ENCODE assay signal across 9 cellular contexts in genomic region chr9:92723299-92723625, GRCh38. TPM values are rescaled to one million over a fixed set of nuclear protein-coding genes. Genes with fewer than 3 reads are reported as not detected.
DNase-seq lines count a peak whose midpoint lies in the region; TF ChIP-seq lines count a peak whose summit lies in the region.
"Had no signal": no experiment of that assay in that cellular context is flagged by ENCODE, and none has a peak within 500 bp of the region (broad histone marks: within the 10 kb centered on the region; RNA-seq: fewer than 3 reads in every experiment).

No MANE protein-coding gene starts in this region.

- DNase-seq in HT-29 (ENCODE audit: low spot score) (peak; percentile 4), astrocyte of the cerebellum (ENCODE audit: low read depth) (peak; percentile 66), hippocampal formation (lab: John Stamatoyannopoulos, UW) (peak; percentile 16 to 84), suprapubic skin (ENCODE audit: low spot score in 2 of 2) (no peak), NCI-H1694 treated with DMSO at 0.1 percent for 48 hours (lab: John Stamatoyannopoulos, UW) (no peak), MV-4-11 (lab: John Stamatoyannopoulos, UW) (no peak)
- no peak for DNase-seq in CD8-positive, alpha-beta memory T cell

- H3K27me3 ChIP-seq in suprapubic skin, result no peaks in the 10 kb centered on the region
- no peaks in the 10 kb centered on the region for H3K27me3 ChIP-seq in CD8-positive, alpha-beta memory T cell (ENCODE audit: insufficient read depth, low read length, poor library complexity, severe bottlenecking)
- H3K27me3 ChIP-seq: neural progenitor cell had no signal

- H3K4me3 ChIP-seq in astrocyte of the cerebellum (ENCODE audit: low read depth, low read length), result no peak overlapping the region
- no peak overlapping the region for H3K4me3 ChIP-seq in suprapubic skin
- no peak overlapping the region for H3K4me3 ChIP-seq in CD8-positive, alpha-beta memory T cell (ENCODE audit: low read length)
- H3K4me3 ChIP-seq: neural progenitor cell, SK-N-MC had no signal

- no peaks in the 10 kb centered on the region for H3K9me3 ChIP-seq in suprapubic skin
- H3K9me3 ChIP-seq in CD8-positive, alpha-beta memory T cell (ENCODE audit: low read length), result no peaks in the 10 kb centered on the region

- H3K27ac ChIP-seq in suprapubic skin, result peak overlapping the region; percentile 61
- H3K27ac ChIP-seq in CD8-positive, alpha-beta memory T cell (ENCODE audit: low read depth, low read length), result no peak overlapping the region
- H3K27ac ChIP-seq: neural progenitor cell, SK-N-MC had no signal

- peaks cover 3 to 88% (median 8%) of the 10 kb centered on the region in 3 donors for H3K36me3 Mint-ChIP-seq in CD8-positive, alpha-beta memory T cell

- H3K36me3 ChIP-seq in suprapubic skin, result peaks cover 52% of the 10 kb centered on the region
- peaks cover 28% of the 10 kb centered on the region for H3K36me3 ChIP-seq in CD8-positive, alpha-beta memory T cell (ENCODE audit: insufficient read depth, low read length)
- H3K36me3 ChIP-seq: neural progenitor cell had no signal

- in situ Hi-C loops in astrocyte of the cerebellum (cut with HindIII; ENCODE audit: low sequenced_read_pairs), result no loop called here

- peak overlapping the region in 4 of 8 donors; percentile 4 to 47 (median 36) for H3K27ac Mint-ChIP-seq in CD8-positive, alpha-beta memory T cell
- H3K27ac Mint-ChIP-seq: neural progenitor cell had no signal

- H3K4me1 ChIP-seq in suprapubic skin, result peaks cover 57% of the 10 kb centered on the region
- H3K4me1 ChIP-seq in CD8-positive, alpha-beta memory T cell (ENCODE audit: insufficient read depth, low read length), result no peaks in the 10 kb centered on the region
- H3K4me1 ChIP-seq: neural progenitor cell had no signal

- H3K27me3 Mint-ChIP-seq in CD8-positive, alpha-beta memory T cell, result no peaks in the 10 kb centered on the region

- CTCF ChIA-PET in CD8-positive, alpha-beta memory T cell (lab: Charles Lee), result no interaction called here

- peaks cover 12 to 35% (median 21%) of the 10 kb centered on the region in 3 donors for H3K4me1 Mint-ChIP-seq in CD8-positive, alpha-beta memory T cell

- H3K9me3 Mint-ChIP-seq in CD8-positive, alpha-beta memory T cell, result no peaks in the 10 kb centered on the region
- H3K9me3 Mint-ChIP-seq: neural progenitor cell had no signal

- WGBS in suprapubic skin, result 46% methylated on average over 3 of the region's 3 CpGs

- no peak for TF ChIP-seq POLR2A in suprapubic skin (IDR thresholded peaks at IDR 0.05)

- TF ChIP-seq EP300 in suprapubic skin (IDR thresholded peaks at IDR 0.05), result no peak

- H3K4me3 Mint-ChIP-seq in CD8-positive, alpha-beta memory T cell, result no peak overlapping the region
- H3K4me3 Mint-ChIP-seq: neural progenitor cell had no signal

- POLR2A ChIA-PET in CD8-positive, alpha-beta memory T cell (lab: Charles Lee), result no interaction called here

- TF ChIP-seq CTCF in astrocyte of the cerebellum (IDR thresholded peaks at IDR 0.05; ENCODE audit: low read depth, low read length, missing control alignments), result no peak
- TF ChIP-seq CTCF in suprapubic skin (IDR thresholded peaks at IDR 0.05), result no peak

RNA-seq across cellular contexts. Expression of gene BICD2, which starts 41.4 kb away (rescaled TPM):
- 24.4 and 24.9 TPM in 2 replicates for total RNA-seq in HT-29 (2014; rRNA removed; shearing (Covaris generic))
- 100 to 1,000 TPM; 135 to 201 (median 153) TPM for total RNA-seq in suprapubic skin
- total RNA-seq in CD8-positive, alpha-beta memory T cell, result 10 to 100 TPM; 26.7 to 27.1 TPM
- 18.6 TPM for polyA plus RNA-seq in CD8-positive, alpha-beta memory T cell

RNA-seq across cellular contexts. Expression of gene IPPK, which starts 53.3 kb away (rescaled TPM):
- 16.5 and 20.4 TPM in 2 replicates for total RNA-seq in HT-29 (2014; rRNA removed; shearing (Covaris generic))
- 10 to 100 TPM; 45.0 to 53.6 (median 50.0) TPM for total RNA-seq in suprapubic skin
- 10 to 100 TPM; 13.5 to 13.7 TPM for total RNA-seq in CD8-positive, alpha-beta memory T cell
- polyA plus RNA-seq in CD8-positive, alpha-beta memory T cell, result 9.2 TPM

Comparison
In these comparisons a context has a peak if more than half of its experiments do, and no peak if none do; other contexts are left out.
1. DNase-seq: peak in HT-29 (single experiment), astrocyte of the cerebellum (single experiment) and hippocampal formation (2 of 2); none in suprapubic skin (0 of 2), NCI-H1694 treated with DMSO at 0.1 percent for 48 hours (single experiment), MV-4-11 (single experiment) and CD8-positive, alpha-beta memory T cell (0 of 5).